ENCODE assay signal across 8 cellular contexts in genomic region chr3:4351164-4351855, GRCh38. TPM values are rescaled to one million over a fixed set of nuclear protein-coding genes. Genes with fewer than 3 reads are reported as not detected.
DNase-seq lines count a peak whose midpoint lies in the region; ATAC-seq and TF ChIP-seq lines count a peak whose summit lies in the region.

No MANE protein-coding gene starts in this region.

- H3K27me3 Mint-ChIP-seq in T-helper 2 cell treated with Interferon-gamma antibody and Interleukin-4, amounts not matched to agents 5 μg/mL and 100 μg/mL, for 36 hours (ENCODE audit: low read depth): peaks cover 5% of the 10 kb centered on the region
- peaks cover 1% of the 10 kb centered on the region for H3K27me3 Mint-ChIP-seq in endothelial cell (ENCODE audit: unreplicated experiment)

- peak overlapping the region; percentile 66 for H3K27ac Mint-ChIP-seq in T-helper 2 cell treated with Interferon-gamma antibody and Interleukin-4, amounts not matched to agents 5 μg/mL and 100 μg/mL, for 36 hours
- no peak overlapping the region for H3K27ac Mint-ChIP-seq in endothelial cell (ENCODE audit: unreplicated experiment)

- no peak overlapping the region for H3K4me3 ChIP-seq in mucosa of descending colon

- no peaks in the 10 kb centered on the region for H3K9me3 ChIP-seq in mucosa of descending colon

- H3K36me3 ChIP-seq in mucosa of descending colon (ENCODE audit: low read depth): no peaks in the 10 kb centered on the region

- DNase-seq in CMK (ENCODE audit: low read depth) (peak; percentile 45), endothelial cell (ENCODE audit: low spot score) (no peak), mucosa of descending colon (no peak), NCI-H774 (lab: John Stamatoyannopoulos, UW) (no peak)
- DNase-seq in T-helper 2 cell treated with Interferon-gamma antibody and Interleukin-4, amounts not matched to agents 5 μg/mL and 100 μg/mL, for 36 hours (ENCODE audit: low spot score): peak; percentile 54
- peak; percentile 12 to 20 for DNase-seq in stimulated activated CD4-positive, alpha-beta T cell treated with anti-CD3 and anti-CD28 coated beads, Interleukin-12 subunit alpha, Interleukin-12 subunit beta, amount 100 ng/mL, for 24 hours (ENCODE audit: low read depth in 2 of 2)

- TF ChIP-seq CTCF in endothelial cell (IDR thresholded peaks at IDR 0.05; ENCODE audit: unreplicated experiment): peak; percentile 43
- TF ChIP-seq CTCF in mucosa of descending colon (IDR thresholded peaks at IDR 0.05): no peak

- peak; percentile 30 for ATAC-seq in HG02588 (IDR thresholded peaks at IDR 0.05; ENCODE audit: unreplicated experiment)
- no peak for ATAC-seq in mucosa of descending colon
- no peak for ATAC-seq in GM21381 (IDR thresholded peaks at IDR 0.05; ENCODE audit: unreplicated experiment)

- peaks cover 17% of the 10 kb centered on the region for H3K4me1 Mint-ChIP-seq in T-helper 2 cell treated with Interferon-gamma antibody and Interleukin-4, amounts not matched to agents 5 μg/mL and 100 μg/mL, for 36 hours (ENCODE audit: low read depth)
- peaks cover 3% of the 10 kb centered on the region for H3K4me1 Mint-ChIP-seq in endothelial cell (ENCODE audit: unreplicated experiment)

- H3K4me1 ChIP-seq in mucosa of descending colon (ENCODE audit: low read depth): no peaks in the 10 kb centered on the region

- peak overlapping the region; percentile 66 for H3K4me3 Mint-ChIP-seq in T-helper 2 cell treated with Interferon-gamma antibody and Interleukin-4, amounts not matched to agents 5 μg/mL and 100 μg/mL, for 36 hours
- H3K4me3 Mint-ChIP-seq in endothelial cell (ENCODE audit: unreplicated experiment): no peak overlapping the region

- intact Hi-C loops in mucosa of descending colon (cut with DNase I, micrococcal nuclease): loop anchor here (5.0 kb wide), 1 partner anchor 281 kb away; no protein-coding TSS in a partner anchor

- no peaks in the 10 kb centered on the region for H3K9me3 Mint-ChIP-seq in T-helper 2 cell treated with Interferon-gamma antibody and Interleukin-4, amounts not matched to agents 5 μg/mL and 100 μg/mL, for 36 hours
- H3K9me3 Mint-ChIP-seq in endothelial cell (ENCODE audit: unreplicated experiment): no peaks in the 10 kb centered on the region

- no peaks in the 10 kb centered on the region for H3K36me3 Mint-ChIP-seq in T-helper 2 cell treated with Interferon-gamma antibody and Interleukin-4, amounts not matched to agents 5 μg/mL and 100 μg/mL, for 36 hours (ENCODE audit: low read depth)
- H3K36me3 Mint-ChIP-seq in endothelial cell (ENCODE audit: low read depth, unreplicated experiment): no peaks in the 10 kb centered on the region

RNA-seq across cellular contexts. Expression of gene SETMAR, which starts 48.1 kb away (rescaled TPM):
- total RNA-seq in endothelial cell (ENCODE audit: unreplicated experiment) (15.3 TPM), mucosa of descending colon (10 to 100 TPM; 11.3 to 15.4 (median 13.2) TPM)

Comparison
In these comparisons a context has a peak if more than half of its experiments do, and no peak if none do; other contexts are left out.
1. DNase-seq: peak in CMK (single experiment), T-helper 2 cell treated with Interferon-gamma antibody and Interleukin-4, amounts not matched to agents 5 μg/mL and 100 μg/mL, for 36 hours (single experiment) and stimulated activated CD4-positive, alpha-beta T cell treated with anti-CD3 and anti-CD28 coated beads, Interleukin-12 subunit alpha, Interleukin-12 subunit beta, amount 100 ng/mL, for 24 hours (2 of 2); none in endothelial cell (single experiment), mucosa of descending colon (0 of 3) and NCI-H774 (single experiment).